Comparison of ENCODE assay signal across 8 cellular contexts in the genomic region with DNA sequence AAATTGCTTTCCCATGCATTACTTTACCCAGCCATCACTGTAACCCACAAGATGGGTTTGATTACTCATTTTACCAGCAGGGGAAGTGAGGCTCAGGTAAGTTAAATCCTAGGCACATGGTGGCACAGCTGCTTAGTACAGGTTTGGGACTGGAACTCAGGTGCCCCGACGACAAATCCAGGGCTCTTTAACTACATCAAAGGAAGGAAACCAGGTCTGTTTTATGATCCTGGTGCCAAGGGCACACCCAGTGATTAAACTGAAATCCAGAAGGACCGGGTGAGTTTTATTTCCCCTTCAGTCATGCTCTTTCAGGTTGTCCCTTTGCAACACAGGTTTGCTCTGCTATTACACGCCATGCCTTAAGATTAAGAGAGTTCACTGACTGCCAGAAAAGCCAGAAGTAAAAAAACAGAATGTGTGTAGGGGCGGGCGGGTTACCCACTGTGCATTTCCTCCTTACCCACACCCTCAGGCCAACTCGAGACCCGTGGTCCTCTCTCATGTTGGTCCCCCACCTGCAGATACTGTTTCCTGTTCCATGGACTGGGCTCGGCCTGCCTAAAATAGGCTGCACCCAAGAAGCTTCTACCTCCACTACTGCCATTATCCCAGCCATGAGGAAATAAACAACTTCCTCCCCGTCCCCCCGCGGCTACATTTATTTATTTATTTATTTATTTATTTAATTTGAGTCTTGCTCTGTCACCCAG. TPM values are rescaled to one million over a fixed set of nuclear protein-coding genes. Genes with fewer than 3 reads are reported as not detected.
A peak's percentile ranks its signal among the peaks of the same experiment; 100 is the strongest.
DNase-seq lines count a peak whose midpoint lies in the region; TF ChIP-seq lines count a peak whose summit lies in the region.

No MANE protein-coding gene starts in this region.

- H3K9me3 ChIP-seq in ES-I3 (ENCODE audit: control insufficient read depth, insufficient read depth, low read length) (no peaks in the 10 kb centered on the region), PC-9 (ENCODE audit: insufficient read depth, low read depth) (no peaks in the 10 kb centered on the region)

- no peaks in the 10 kb centered on the region for H3K9me3 Mint-ChIP-seq in progenitor cell of endocrine pancreas (ENCODE audit: low read depth)

- no peaks in the 10 kb centered on the region for H3K79me2 ChIP-seq in PC-9 (ENCODE audit: low read depth)

- DNase-seq in PC-9 (peak in 1 of 2 experiments; percentile 75), epithelial cell of proximal tubule (ENCODE audit: low read depth) (no peak), progenitor cell of endocrine pancreas (ENCODE audit: low spot score, unreplicated experiment) (no peak), foreskin fibroblast (no peak), inferior parietal cortex (ENCODE audit: extremely low spot score) (no peak), superior temporal gyrus (ENCODE audit: extremely low spot score) (no peak), NCI-H1105 (lab: John Stamatoyannopoulos, UW) (no peak)

- intact Hi-C loops in PC-9 (cut with micrococcal nuclease; ENCODE audit: unreplicated experiment), result no loop called here

- no peaks in the 10 kb centered on the region for H3K4me1 ChIP-seq in ES-I3 (ENCODE audit: insufficient read depth, low read length)
- H3K4me1 ChIP-seq in PC-9 (replicated peaks; ENCODE audit: insufficient read depth), result 0 out of 2 replicates have a peak, but pooled peaks cover 13% of the 10 kb centered on the region

- no peaks in the 10 kb centered on the region for H4K20me1 ChIP-seq in PC-9 (ENCODE audit: insufficient read depth)

- H3K27me3 ChIP-seq in PC-9 (ENCODE audit: insufficient read depth, low read depth), result peaks cover 15% of the 10 kb centered on the region

- H3K27me3 Mint-ChIP-seq in progenitor cell of endocrine pancreas, result peaks cover 30% of the 10 kb centered on the region

- peaks cover 9% of the 10 kb centered on the region for H3K4me1 Mint-ChIP-seq in progenitor cell of endocrine pancreas (ENCODE audit: low read depth)

- CTCF ChIA-PET in PC-9 (lab: Charles Lee), result interaction anchor here (0.7 kb wide), 1 partner anchor 48 kb away, joined by 6 read pairs; no protein-coding TSS in a partner anchor

- BruUV-seq in PC-9 (replicated peaks; lab: Mats Ljungman, UMichigan), result no TSS peak

- H3K4me2 ChIP-seq in PC-9, result peak overlapping the region; percentile 89

- no peaks in the 10 kb centered on the region for H3K9me2 ChIP-seq in PC-9 (ENCODE audit: insufficient read depth)

- no peak overlapping the region for H3K27ac ChIP-seq in PC-9

- H2AFZ ChIP-seq in PC-9, result peak overlapping the region; percentile 77; the same call in 1 of the 2 replicates

- H3K36me3 Mint-ChIP-seq in progenitor cell of endocrine pancreas (ENCODE audit: insufficient read depth), result no peaks in the 10 kb centered on the region

- peak overlapping the region; percentile 55 for H3K9ac ChIP-seq in ES-I3 (ENCODE audit: low read depth, low read length)

- peak overlapping the region; percentile 76 for H3K4me3 Mint-ChIP-seq in progenitor cell of endocrine pancreas (ENCODE audit: low read depth)

- peak overlapping the region; percentile 50; the same call in 1 of the 2 replicates for H3K4me3 ChIP-seq in PC-9
- H3K4me3 ChIP-seq in epithelial cell of proximal tubule (ENCODE audit: low read depth, low read length), result peak overlapping the region; percentile 64
- no peak overlapping the region for H3K4me3 ChIP-seq in foreskin fibroblast (ENCODE audit: low read depth in 1 of 2, low read length in 2 of 2)

- H3K27ac Mint-ChIP-seq in progenitor cell of endocrine pancreas, result no peak overlapping the region

- no peaks in the 10 kb centered on the region for H3F3A ChIP-seq in PC-9 (ENCODE audit: insufficient read depth, low read depth)

- TF ChIP-seq CTCF in PC-9 (conservative IDR thresholded peaks at IDR 0.05) (no peak), epithelial cell of proximal tubule (conservative IDR thresholded peaks at IDR 0.05; ENCODE audit: low read depth, low read length) (peak; percentile 1), progenitor cell of endocrine pancreas (IDR thresholded peaks at IDR 0.05; ENCODE audit: unreplicated experiment) (no peak), foreskin fibroblast (IDR thresholded peaks at IDR 0.05; ENCODE audit: low read depth, low read length) (no peak)

- POLR2A ChIA-PET in PC-9 (lab: Charles Lee; ENCODE audit: unreplicated experiment), result no interaction called here

- H3K36me3 ChIP-seq in ES-I3 (ENCODE audit: insufficient read depth, low read length) (no peaks in the 10 kb centered on the region), PC-9 (ENCODE audit: low read depth) (no peaks in the 10 kb centered on the region)

RNA-seq across cellular contexts. Expression of a gene that starts 55.2 kb away (rescaled TPM):
- total RNA-seq in PC-9 (2021) (1.5 and 1.8 TPM in 2 replicates), epithelial cell of proximal tubule (1.6 and 7.6 TPM in 2 replicates), progenitor cell of endocrine pancreas (11.3 and 13.8 TPM in 2 replicates)

Comparison
In these comparisons a context has a peak if more than half of its experiments do, and no peak if none do; other contexts are left out.
1. H3K4me3 ChIP-seq: peak in PC-9 (single experiment) and epithelial cell of proximal tubule (single experiment); none in foreskin fibroblast (0 of 2).